8 cellular contexts compared by ENCODE assay signal in genomic region chr12:66234037-66234693, GRCh38. TPM values are rescaled to one million over a fixed set of nuclear protein-coding genes. Genes with fewer than 3 reads are reported as not detected.
DNase-seq lines count a peak whose midpoint lies in the region; ATAC-seq and TF ChIP-seq lines count a peak whose summit lies in the region.
"Not testable (repeated sequence)": the region's sequence is repeated elsewhere in the genome, so short reads cannot be mapped to it uniquely, and the experiment has no call there.

No MANE protein-coding gene starts in this region.

- H3K9ac ChIP-seq in OCI-LY3 (ENCODE audit: low read length): peak overlapping the region; percentile 63

- H3K4me2 ChIP-seq in OCI-LY3 (ENCODE audit: low read length): peak overlapping the region; percentile 93

- not testable (repeated sequence) for H3K36me3 ChIP-seq in OCI-LY3 (replicated peaks; ENCODE audit: low read depth, low read length)

- H3K9me3 ChIP-seq in OCI-LY3 (ENCODE audit: insufficient read depth, low read length): not testable (repeated sequence)

- H2AFZ ChIP-seq in OCI-LY3 (ENCODE audit: low read depth, low read length): peak overlapping the region; percentile 94

- H3K4me3 ChIP-seq in OCI-LY3 (ENCODE audit: low read length): peak overlapping the region; percentile 82

- DNase-seq in ACHN (peak; percentile 53), erythroblast (lab: John Stamatoyannopoulos, UW) (peak; percentile 71 to 75)
- DNase-seq in activated CD8-positive, alpha-beta memory T cell treated with anti-CD3 and anti-CD28 coated beads, Interleukin-2, amount 50 U/mL, for 4 hours: peak; percentile 17
- DNase-seq in neural crest cell (ENCODE audit: low read depth, low spot score): not testable (repeated sequence)

- H3K27me3 Mint-ChIP-seq in IgD-negative memory B cell: not testable (repeated sequence)
- peaks cover 27% of the 10 kb centered on the region for H3K27me3 Mint-ChIP-seq in neural crest cell (ENCODE audit: low read depth)

- in situ Hi-C loops in ACHN (cut with HindIII; ENCODE audit: low pct_ligation_motif_present, low pct_unique_long_range_greater_than_20kb, low sequenced_read_pairs): not testable (repeated sequence)

- H3K27ac ChIP-seq in OCI-LY3 (ENCODE audit: low read length): peak overlapping the region; percentile 49

- H3K9me3 Mint-ChIP-seq in IgD-negative memory B cell, neural crest cell: not testable (repeated sequence)

- H3K27ac Mint-ChIP-seq in IgD-negative memory B cell: peak overlapping the region; percentile 10 to 80 (median 40)
- not testable (repeated sequence) for H3K27ac Mint-ChIP-seq in neural crest cell (ENCODE audit: unreplicated experiment)

- H3K4me3 Mint-ChIP-seq in IgD-negative memory B cell: peak overlapping the region; percentile 66 to 88 (median 84)
- H3K4me3 Mint-ChIP-seq in neural crest cell: peak overlapping the region; percentile 81

- ATAC-seq in GM18520 (IDR thresholded peaks at IDR 0.05; ENCODE audit: unreplicated experiment) (peak; percentile 84), HG02588 (IDR thresholded peaks at IDR 0.05; ENCODE audit: unreplicated experiment) (peak; percentile 95)

- H3K36me3 Mint-ChIP-seq in IgD-negative memory B cell; neural crest cell (ENCODE audit: low read depth): not testable (repeated sequence)

- H3K4me1 ChIP-seq in OCI-LY3 (ENCODE audit: low read length): peaks cover 36% of the 10 kb centered on the region

- H4K20me1 ChIP-seq in OCI-LY3 (ENCODE audit: insufficient read depth, low read length): not testable (repeated sequence)

- not testable (repeated sequence) for H3K79me2 ChIP-seq in OCI-LY3 (ENCODE audit: low read length)

- not testable (repeated sequence) for TF ChIP-seq POLR2A in erythroblast (IDR thresholded peaks at IDR 0.05; ENCODE audit: low read length)

- peaks cover 5 to 18% (median 16%) of the 10 kb centered on the region in 3 donors for H3K4me1 Mint-ChIP-seq in IgD-negative memory B cell
- not testable (repeated sequence) for H3K4me1 Mint-ChIP-seq in neural crest cell

- not testable (repeated sequence) for H3K27me3 ChIP-seq in OCI-LY3 (ENCODE audit: low read depth, low read length)

- TF ChIP-seq CTCF in OCI-LY3 (IDR thresholded peaks at IDR 0.05; ENCODE audit: low read depth, low read length): peak; percentile 43
- not testable (repeated sequence) for TF ChIP-seq CTCF in neural crest cell (conservative IDR thresholded peaks at IDR 0.05)

RNA-seq across cellular contexts. Expression of gene IRAK3, which starts 45.2 kb away (rescaled TPM):
- not detected for polyA plus RNA-seq in IgD-negative memory B cell
- 0.56 and 0.61 TPM in 2 replicates for total RNA-seq in neural crest cell
